ENCODE assay signal across 1 cellular context in genomic region chr7:37957236-37957970, GRCh38.
TF ChIP-seq lines count a peak whose summit lies in the region.

No MANE protein-coding gene starts in this region.

TF ChIP-seq in WTC11, 78 proteins besides CTCF, POLR2A, EP300 and RAD21 (continued from another document):
- no peak for TF ChIP-seq AFF4 (CRISPR knock-in tag; IDR thresholded peaks at IDR 0.05; ENCODE audit: borderline replicate concordance)
- TF ChIP-seq SP1 (CRISPR knock-in tag; conservative IDR thresholded peaks at IDR 0.05): no peak
- TF ChIP-seq ZSCAN18 (CRISPR knock-in tag; IDR thresholded peaks at IDR 0.05): no peak
- TF ChIP-seq, protein P1, sequence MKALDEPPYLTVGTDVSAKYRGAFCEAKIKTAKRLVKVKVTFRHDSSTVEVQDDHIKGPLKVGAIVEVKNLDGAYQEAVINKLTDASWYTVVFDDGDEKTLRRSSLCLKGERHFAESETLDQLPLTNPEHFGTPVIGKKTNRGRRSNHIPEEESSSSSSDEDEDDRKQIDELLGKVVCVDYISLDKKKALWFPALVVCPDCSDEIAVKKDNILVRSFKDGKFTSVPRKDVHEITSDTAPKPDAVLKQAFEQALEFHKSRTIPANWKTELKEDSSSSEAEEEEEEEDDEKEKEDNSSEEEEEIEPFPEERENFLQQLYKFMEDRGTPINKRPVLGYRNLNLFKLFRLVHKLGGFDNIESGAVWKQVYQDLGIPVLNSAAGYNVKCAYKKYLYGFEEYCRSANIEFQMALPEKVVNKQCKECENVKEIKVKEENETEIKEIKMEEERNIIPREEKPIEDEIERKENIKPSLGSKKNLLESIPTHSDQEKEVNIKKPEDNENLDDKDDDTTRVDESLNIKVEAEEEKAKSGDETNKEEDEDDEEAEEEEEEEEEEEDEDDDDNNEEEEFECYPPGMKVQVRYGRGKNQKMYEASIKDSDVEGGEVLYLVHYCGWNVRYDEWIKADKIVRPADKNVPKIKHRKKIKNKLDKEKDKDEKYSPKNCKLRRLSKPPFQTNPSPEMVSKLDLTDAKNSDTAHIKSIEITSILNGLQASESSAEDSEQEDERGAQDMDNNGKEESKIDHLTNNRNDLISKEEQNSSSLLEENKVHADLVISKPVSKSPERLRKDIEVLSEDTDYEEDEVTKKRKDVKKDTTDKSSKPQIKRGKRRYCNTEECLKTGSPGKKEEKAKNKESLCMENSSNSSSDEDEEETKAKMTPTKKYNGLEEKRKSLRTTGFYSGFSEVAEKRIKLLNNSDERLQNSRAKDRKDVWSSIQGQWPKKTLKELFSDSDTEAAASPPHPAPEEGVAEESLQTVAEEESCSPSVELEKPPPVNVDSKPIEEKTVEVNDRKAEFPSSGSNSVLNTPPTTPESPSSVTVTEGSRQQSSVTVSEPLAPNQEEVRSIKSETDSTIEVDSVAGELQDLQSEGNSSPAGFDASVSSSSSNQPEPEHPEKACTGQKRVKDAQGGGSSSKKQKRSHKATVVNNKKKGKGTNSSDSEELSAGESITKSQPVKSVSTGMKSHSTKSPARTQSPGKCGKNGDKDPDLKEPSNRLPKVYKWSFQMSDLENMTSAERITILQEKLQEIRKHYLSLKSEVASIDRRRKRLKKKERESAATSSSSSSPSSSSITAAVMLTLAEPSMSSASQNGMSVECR (CRISPR knock-in tag; IDR thresholded peaks at IDR 0.05; ENCODE audit: borderline replicate concordance): no peak
- no peak for TF ChIP-seq JAZF1 (CRISPR knock-in tag; IDR thresholded peaks at IDR 0.05)
- no peak for TF ChIP-seq TEAD4 (CRISPR knock-in tag; IDR thresholded peaks at IDR 0.05)
